Comparison of ENCODE assay signal across 22 cellular contexts in the genomic region with DNA sequence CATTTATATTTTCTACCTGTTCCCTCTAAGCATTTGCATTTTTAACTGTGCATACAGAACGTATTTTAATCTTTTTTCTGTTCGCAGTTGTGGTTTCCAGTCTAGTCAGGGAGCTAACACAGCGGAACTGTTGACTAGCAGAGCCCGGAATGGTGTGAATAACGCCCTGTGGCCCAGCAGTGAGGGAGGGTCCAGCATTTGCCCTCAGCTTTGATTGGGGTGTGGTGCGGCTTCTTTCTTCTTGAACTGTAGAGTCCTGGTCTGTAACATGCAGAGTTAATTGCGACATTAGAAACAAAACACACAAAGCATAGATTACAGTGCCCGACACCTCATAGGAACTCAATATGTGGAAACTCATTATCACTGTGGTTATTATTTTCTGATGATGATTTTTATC.
DNase-seq lines count a peak whose midpoint lies in the region; ATAC-seq and TF ChIP-seq lines count a peak whose summit lies in the region.
"Had no signal": no experiment of that assay in that cellular context is flagged by ENCODE, and none has a peak within 500 bp of the region (broad histone marks: within the 10 kb centered on the region; RNA-seq: fewer than 3 reads in every experiment).

No MANE protein-coding gene starts in this region.

- H3K27me3 ChIP-seq in ectodermal cell (ENCODE audit: control insufficient read depth, insufficient read depth, low read length, poor library complexity, severe bottlenecking): no peaks in the 10 kb centered on the region
- H3K27me3 ChIP-seq in lung (ENCODE audit: control insufficient read depth, insufficient read depth): no peaks in the 10 kb centered on the region
- H3K27me3 ChIP-seq in Karpas-422 (ENCODE audit: low read length): no peaks in the 10 kb centered on the region; the same call in 1 of the 2 replicates
- H3K27me3 ChIP-seq in sigmoid colon: no peaks in the 10 kb centered on the region
- H3K27me3 ChIP-seq in dorsolateral prefrontal cortex: no peaks in the 10 kb centered on the region
- H3K27me3 ChIP-seq: BLaER1 treated with 17β-estradiol and CSF1 and Interleukin-3, amounts not matched to agents 10 nM and 100 nM; MG63 had no signal

- H3K79me2 ChIP-seq in Karpas-422 (ENCODE audit: low read length): no peaks in the 10 kb centered on the region

- no peak overlapping the region for H3K9ac ChIP-seq in Karpas-422 (ENCODE audit: low read length)
- H3K9ac ChIP-seq: BLaER1 treated with 17β-estradiol and CSF1 and Interleukin-3, amounts not matched to agents 10 nM and 100 nM had no signal

- TF ChIP-seq POLR2A in sigmoid colon (IDR thresholded peaks at IDR 0.05): no peak

- no peaks in the 10 kb centered on the region for H3K36me3 ChIP-seq in ectodermal cell (ENCODE audit: control insufficient read depth, insufficient read depth, low read length)
- H3K36me3 ChIP-seq in lung (ENCODE audit: control insufficient read depth in 2 of 2, insufficient read depth in 2 of 2, low read length in 2 of 2): no peaks in the 10 kb centered on the region
- no peaks in the 10 kb centered on the region for H3K36me3 ChIP-seq in Karpas-422 (ENCODE audit: insufficient read depth, low read length)
- H3K36me3 ChIP-seq in sigmoid colon: no peaks in the 10 kb centered on the region
- H3K36me3 ChIP-seq: BLaER1 treated with 17β-estradiol and CSF1 and Interleukin-3, amounts not matched to agents 10 nM and 100 nM; HAP-1; MG63 had no signal

- H3K27ac ChIP-seq in ectodermal cell (ENCODE audit: insufficient read depth, low read depth, low read length, poor library complexity, severe bottlenecking) (peak overlapping the region; percentile 99), lung (ENCODE audit: low read depth in 1 of 2, low read length in 1 of 2) (no peak overlapping the region), Karpas-422 (ENCODE audit: low read length) (no peak overlapping the region), sigmoid colon (no peak overlapping the region), dorsolateral prefrontal cortex (peak overlapping the region in 16 of 59 donors; percentile 0 to 70 (median 37))
- H3K27ac ChIP-seq: A549; BLaER1 treated with 17β-estradiol and CSF1 and Interleukin-3, amounts not matched to agents 10 nM and 100 nM; SK-N-MC had no signal

- no peak for TF ChIP-seq EP300 in sigmoid colon (IDR thresholded peaks at IDR 0.05)

- H4K20me1 ChIP-seq in Karpas-422 (ENCODE audit: insufficient read depth, low read depth, low read length): no peaks in the 10 kb centered on the region
- H4K20me1 ChIP-seq: BLaER1 treated with 17β-estradiol and CSF1 and Interleukin-3, amounts not matched to agents 10 nM and 100 nM had no signal

- H3K9me3 ChIP-seq in ectodermal cell (ENCODE audit: control insufficient read depth, low read length): no peaks in the 10 kb centered on the region
- no peaks in the 10 kb centered on the region for H3K9me3 ChIP-seq in lung (ENCODE audit: control insufficient read depth in 2 of 2, insufficient read depth in 1 of 2, low read length in 1 of 2)
- H3K9me3 ChIP-seq in Karpas-422 (ENCODE audit: low read length): no peaks in the 10 kb centered on the region
- no peaks in the 10 kb centered on the region for H3K9me3 ChIP-seq in sigmoid colon
- H3K9me3 ChIP-seq: HAP-1, MG63 had no signal

- H3K4me1 ChIP-seq in ectodermal cell (ENCODE audit: control insufficient read depth, insufficient read depth, low read length): peaks cover 30% of the 10 kb centered on the region
- H3K4me1 ChIP-seq in lung (ENCODE audit: control insufficient read depth in 2 of 2, insufficient read depth in 2 of 2, low read length in 2 of 2): peaks cover 0 to 3% of the 10 kb centered on the region in 2 donors
- peaks cover 9% of the 10 kb centered on the region for H3K4me1 ChIP-seq in Karpas-422 (ENCODE audit: low read length)
- no peaks in the 10 kb centered on the region for H3K4me1 ChIP-seq in sigmoid colon
- H3K4me1 ChIP-seq: A549, HAP-1 had no signal

- no peak overlapping the region for H3K4me3 ChIP-seq in ectodermal cell (ENCODE audit: insufficient read depth, low read depth, low read length)
- H3K4me3 ChIP-seq in lung: no peak overlapping the region
- H3K4me3 ChIP-seq in Karpas-422 (ENCODE audit: low read length): no peak overlapping the region
- no peak overlapping the region for H3K4me3 ChIP-seq in sigmoid colon
- peak overlapping the region in 4 of 59 donors; percentile 1 to 39 (median 11) for H3K4me3 ChIP-seq in dorsolateral prefrontal cortex
- H3K4me3 ChIP-seq: A549; BLaER1 treated with 17β-estradiol and CSF1 and Interleukin-3, amounts not matched to agents 10 nM and 100 nM; HAP-1; MG63; SK-N-MC had no signal

- no peaks in the 10 kb centered on the region for H3K9me2 ChIP-seq in Karpas-422 (replicated peaks; ENCODE audit: insufficient read depth, low read length)

- H2AFZ ChIP-seq in Karpas-422 (ENCODE audit: low read length): no peak overlapping the region

- no peak overlapping the region for H3K4me2 ChIP-seq in Karpas-422 (ENCODE audit: low read depth, low read length, poor library complexity, severe bottlenecking)
- H3K4me2 ChIP-seq: A549 had no signal

- intact Hi-C loops in sigmoid colon (cut with DNase I) (no loop called here), dorsolateral prefrontal cortex (cut with DNase I) (no loop called here)

- WGBS in ectodermal cell, 2 experiments: 27 to 34% methylated on average over 7 to 8 of the region's 8 CpGs
- 79 to 82% methylated on average over 8 of the region's 8 CpGs for WGBS in lung, 2 donors
- 72 to 79% methylated on average over 8 of the region's 8 CpGs for WGBS in sigmoid colon, 2 donors

- TF ChIP-seq CTCF in lung (IDR thresholded peaks at IDR 0.05; ENCODE audit: control extremely low read depth, extremely low read depth) (no peak), sigmoid colon (IDR thresholded peaks at IDR 0.05) (no peak), dorsolateral prefrontal cortex (IDR thresholded peaks at IDR 0.05 in 54 of 56, conservative IDR thresholded peaks at IDR 0.05 in 2 of 56; ENCODE audit: low read depth in 1 of 56, partially characterized antibody in 56 of 56) (no peak)

- no peak for ATAC-seq in lung (ENCODE audit: insufficient read depth, low FRiP score)
- ATAC-seq: A549, Panc1 had no signal

- DNase-seq in NCI-H146 (lab: John Stamatoyannopoulos, UW) (peak; percentile 73), lung (ENCODE audit: low spot score) (peak; percentile 22), Karpas-422 (no peak), sigmoid colon (no peak), dorsolateral prefrontal cortex (no peak)
- no peak for DNase-seq in activated CD4-positive, alpha-beta T cell treated with anti-CD3 and anti-CD28 coated beads for 4 hours
- DNase-seq: AML-193; CD4-positive, alpha-beta T cell; HFFc6; KBM-7; MG63; NCI-H1417 treated with DMSO at 0.1 percent for 48 hours; NCI-H1930; NCI-H446 treated with DMSO at 0.1 percent for 48 hours; NCI-H526; SHP77 treated with DMSO at 0.1 percent for 48 hours had no signal

Comparison
In these comparisons a context has a peak if more than half of its experiments do, and no peak if none do; other contexts are left out.
1. DNase-seq: peak in NCI-H146 (single experiment) and lung (single experiment); none in activated CD4-positive, alpha-beta T cell treated with anti-CD3 and anti-CD28 coated beads for 4 hours (0 of 2), Karpas-422 (single experiment), sigmoid colon (single experiment) and dorsolateral prefrontal cortex (0 of 10).